4 cellular contexts compared by ENCODE assay signal in the genomic region with DNA sequence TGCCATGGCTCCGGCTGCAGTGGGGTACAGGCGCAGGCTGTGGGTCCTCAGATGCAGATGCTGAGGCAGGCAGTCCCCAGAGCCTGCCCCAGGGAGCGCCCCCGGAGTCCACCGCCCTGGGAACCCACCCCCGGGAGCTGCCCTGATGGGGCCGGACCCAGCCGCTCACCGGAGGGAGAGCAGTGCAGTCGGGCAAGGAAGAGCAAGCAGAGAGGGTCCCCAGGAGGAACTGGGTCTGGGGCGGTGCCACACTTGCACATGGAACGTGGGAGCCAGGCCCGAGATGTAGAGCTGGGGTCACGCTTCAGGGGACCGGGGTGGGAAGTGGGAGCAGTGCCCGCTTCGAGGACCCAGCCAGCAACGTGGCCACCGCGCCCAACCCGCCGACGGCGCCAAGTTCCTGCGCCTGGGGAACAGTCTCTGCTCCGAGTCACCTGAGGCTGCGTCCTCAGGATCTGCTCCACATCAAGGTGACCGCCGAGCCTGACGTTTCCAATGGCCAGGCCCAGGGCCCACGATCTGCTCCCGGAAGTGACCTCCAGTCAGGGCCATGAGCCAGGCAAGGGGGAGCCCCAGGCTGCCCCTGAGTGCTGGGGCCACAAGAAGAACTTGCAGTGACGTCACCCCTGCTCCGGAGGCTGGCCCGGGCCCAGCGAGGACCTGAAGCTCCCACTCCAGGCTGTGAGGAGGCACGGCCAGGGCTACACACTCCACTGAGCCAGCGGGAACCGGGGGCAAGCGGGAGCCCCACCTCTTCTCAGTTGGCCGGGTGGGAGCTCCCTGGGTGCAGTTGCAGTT.
A peak's percentile ranks its signal among the peaks of the same experiment; 100 is the strongest.
TF ChIP-seq lines count a peak whose summit lies in the region.

No MANE protein-coding gene starts in this region.

TF ChIP-seq in SK-N-SH, 30 proteins besides CTCF, POLR2A, EP300 and RAD21:
- TF ChIP-seq RXRA (IDR thresholded peaks at IDR 0.05; ENCODE audit: borderline replicate concordance, low read depth), result no peak
- no peak for TF ChIP-seq FOXM1 (IDR thresholded peaks at IDR 0.05; ENCODE audit: low read depth)
- no peak for TF ChIP-seq NRF1 (IDR thresholded peaks at IDR 0.05; ENCODE audit: low read depth, low read length)
- no peak for TF ChIP-seq TEAD4 (IDR thresholded peaks at IDR 0.05; ENCODE audit: borderline replicate concordance, insufficient read depth)
- no peak for TF ChIP-seq MEF2A (IDR thresholded peaks at IDR 0.05; ENCODE audit: borderline replicate concordance, low read depth)
- TF ChIP-seq JUND (IDR thresholded peaks at IDR 0.05), result no peak
- no peak for TF ChIP-seq SIN3A (IDR thresholded peaks at IDR 0.05; ENCODE audit: borderline replicate concordance, low read depth, low read length)
- TF ChIP-seq, protein P1, sequence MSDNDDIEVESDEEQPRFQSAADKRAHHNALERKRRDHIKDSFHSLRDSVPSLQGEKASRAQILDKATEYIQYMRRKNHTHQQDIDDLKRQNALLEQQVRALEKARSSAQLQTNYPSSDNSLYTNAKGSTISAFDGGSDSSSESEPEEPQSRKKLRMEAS (IDR thresholded peaks at IDR 0.05; ENCODE audit: low read depth), result no peak
- TF ChIP-seq GABPA (IDR thresholded peaks at IDR 0.05; ENCODE audit: low read depth), result no peak
- TF ChIP-seq YY1 (IDR thresholded peaks at IDR 0.05; ENCODE audit: low read depth), result no peak
- TF ChIP-seq ELF1 (IDR thresholded peaks at IDR 0.05), result no peak
- TF ChIP-seq, protein P2, sequence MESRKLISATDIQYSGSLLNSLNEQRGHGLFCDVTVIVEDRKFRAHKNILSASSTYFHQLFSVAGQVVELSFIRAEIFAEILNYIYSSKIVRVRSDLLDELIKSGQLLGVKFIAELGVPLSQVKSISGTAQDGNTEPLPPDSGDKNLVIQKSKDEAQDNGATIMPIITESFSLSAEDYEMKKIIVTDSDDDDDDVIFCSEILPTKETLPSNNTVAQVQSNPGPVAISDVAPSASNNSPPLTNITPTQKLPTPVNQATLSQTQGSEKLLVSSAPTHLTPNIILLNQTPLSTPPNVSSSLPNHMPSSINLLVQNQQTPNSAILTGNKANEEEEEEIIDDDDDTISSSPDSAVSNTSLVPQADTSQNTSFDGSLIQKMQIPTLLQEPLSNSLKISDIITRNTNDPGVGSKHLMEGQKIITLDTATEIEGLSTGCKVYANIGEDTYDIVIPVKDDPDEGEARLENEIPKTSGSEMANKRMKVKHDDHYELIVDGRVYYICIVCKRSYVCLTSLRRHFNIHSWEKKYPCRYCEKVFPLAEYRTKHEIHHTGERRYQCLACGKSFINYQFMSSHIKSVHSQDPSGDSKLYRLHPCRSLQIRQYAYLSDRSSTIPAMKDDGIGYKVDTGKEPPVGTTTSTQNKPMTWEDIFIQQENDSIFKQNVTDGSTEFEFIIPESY (IDR thresholded peaks at IDR 0.05; ENCODE audit: borderline replicate concordance, low read depth), result no peak
- no peak for TF ChIP-seq EZH2phosphoT487 (IDR thresholded peaks at IDR 0.05; ENCODE audit: borderline replicate concordance, low read depth)
- no peak for TF ChIP-seq FOXJ3 (CRISPR knock-in tag; IDR thresholded peaks at IDR 0.05)
- no peak for TF ChIP-seq TAF1 (IDR thresholded peaks at IDR 0.05; ENCODE audit: borderline replicate concordance, low read depth, low read length)
- TF ChIP-seq SMC3 (IDR thresholded peaks at IDR 0.05; ENCODE audit: low read depth, low read length), result no peak
- no peak for TF ChIP-seq CHD2 (IDR thresholded peaks at IDR 0.05; ENCODE audit: low read length, partially characterized antibody)
- no peak for TF ChIP-seq GATA2 (CRISPR knock-in tag; IDR thresholded peaks at IDR 0.05)

TF ChIP-seq in SK-N-SH treated with all-trans-retinoic acid at 6 μM for 48 hours, 23 proteins besides CTCF, POLR2A, EP300 and RAD21:
- TF ChIP-seq ZFP3 (CRISPR knock-in tag; IDR thresholded peaks at IDR 0.05) (no peak), PPARA (CRISPR knock-in tag; IDR thresholded peaks at IDR 0.05; ENCODE audit: borderline replicate concordance) (no peak), ZC3H10 (CRISPR knock-in tag; IDR thresholded peaks at IDR 0.05) (no peak), ESRRG (CRISPR knock-in tag; IDR thresholded peaks at IDR 0.05) (no peak), ZFP30 (CRISPR knock-in tag; IDR thresholded peaks at IDR 0.05) (no peak), BACH2 (CRISPR knock-in tag; IDR thresholded peaks at IDR 0.05; ENCODE audit: borderline replicate concordance) (no peak), TSHZ2 (CRISPR knock-in tag; IDR thresholded peaks at IDR 0.05) (no peak), TCF4 (CRISPR knock-in tag; IDR thresholded peaks at IDR 0.05; ENCODE audit: borderline replicate concordance) (no peak), RARB (CRISPR knock-in tag; IDR thresholded peaks at IDR 0.05) (no peak), ZNF8 (CRISPR knock-in tag; IDR thresholded peaks at IDR 0.05) (no peak)
- TF ChIP-seq, protein P3, sequence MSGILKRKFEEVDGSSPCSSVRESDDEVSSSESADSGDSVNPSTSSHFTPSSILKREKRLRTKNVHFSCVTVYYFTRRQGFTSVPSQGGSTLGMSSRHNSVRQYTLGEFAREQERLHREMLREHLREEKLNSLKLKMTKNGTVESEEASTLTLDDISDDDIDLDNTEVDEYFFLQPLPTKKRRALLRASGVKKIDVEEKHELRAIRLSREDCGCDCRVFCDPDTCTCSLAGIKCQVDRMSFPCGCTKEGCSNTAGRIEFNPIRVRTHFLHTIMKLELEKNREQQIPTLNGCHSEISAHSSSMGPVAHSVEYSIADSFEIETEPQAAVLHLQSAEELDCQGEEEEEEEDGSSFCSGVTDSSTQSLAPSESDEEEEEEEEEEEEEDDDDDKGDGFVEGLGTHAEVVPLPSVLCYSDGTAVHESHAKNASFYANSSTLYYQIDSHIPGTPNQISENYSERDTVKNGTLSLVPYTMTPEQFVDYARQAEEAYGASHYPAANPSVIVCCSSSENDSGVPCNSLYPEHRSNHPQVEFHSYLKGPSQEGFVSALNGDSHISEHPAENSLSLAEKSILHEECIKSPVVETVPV (CRISPR knock-in tag; IDR thresholded peaks at IDR 0.05), result no peak

TF ChIP-seq in endothelial cell of umbilical vein, 7 proteins besides CTCF, POLR2A, EP300 and RAD21:
- TF ChIP-seq, protein P1 (IDR thresholded peaks at IDR 0.05; ENCODE audit: insufficient read depth, insufficient read length), result no peak
- no peak for TF ChIP-seq EZH2 (IDR thresholded peaks at IDR 0.05; ENCODE audit: borderline replicate concordance, low read depth, low read length, severe bottlenecking)
- TF ChIP-seq GATA2 (IDR thresholded peaks at IDR 0.05; ENCODE audit: insufficient read depth, insufficient read length, low read depth, low read length), result no peak
- TF ChIP-seq MYC (IDR thresholded peaks at IDR 0.05; ENCODE audit: low read depth, low read length), result no peak
- no peak for TF ChIP-seq POLR2AphosphoS5 (IDR thresholded peaks at IDR 0.05; ENCODE audit: insufficient read depth, low read depth, low read length)
- TF ChIP-seq FOS (IDR thresholded peaks at IDR 0.05; ENCODE audit: borderline replicate concordance, insufficient read depth, low read length), result no peak
- no peak for TF ChIP-seq JUN (IDR thresholded peaks at IDR 0.05; ENCODE audit: borderline replicate concordance, insufficient read depth, insufficient read length, low read depth)

TF ChIP-seq in HepG2, 621 proteins besides CTCF, POLR2A, EP300 and RAD21 (continues in another document):
- TF ChIP-seq ZNF543 (CRISPR knock-in tag; IDR thresholded peaks at IDR 0.05), result no peak
- TF ChIP-seq ELF3 (CRISPR knock-in tag; IDR thresholded peaks at IDR 0.05), result no peak
- TF ChIP-seq BCL3 (CRISPR knock-in tag; IDR thresholded peaks at IDR 0.05), result no peak
- TF ChIP-seq HMGXB4 (CRISPR knock-in tag; IDR thresholded peaks at IDR 0.05; ENCODE audit: borderline replicate concordance in 1 of 2, low read depth in 1 of 2), result no peak
- 0 out of 2 replicates have a peak, but pooled peaks have one; percentile 27 for TF ChIP-seq POGZ (CRISPR knock-in tag; IDR thresholded peaks at IDR 0.05)
- no peak for TF ChIP-seq MAFG (CRISPR knock-in tag; IDR thresholded peaks at IDR 0.05)
- no peak for TF ChIP-seq BRCA1 (CRISPR knock-in tag; IDR thresholded peaks at IDR 0.05)
- TF ChIP-seq ATF7 (IDR thresholded peaks at IDR 0.05), result peak; percentile 79
- TF ChIP-seq ATF7 (CRISPR knock-in tag; IDR thresholded peaks at IDR 0.05), result no peak
- no peak for TF ChIP-seq SRY (CRISPR knock-in tag; IDR thresholded peaks at IDR 0.05)
- peak; percentile 88 for TF ChIP-seq CREB1 (IDR thresholded peaks at IDR 0.05)
- TF ChIP-seq CREB1 (CRISPR knock-in tag; IDR thresholded peaks at IDR 0.05), result no peak
- TF ChIP-seq ZBTB40 (IDR thresholded peaks at IDR 0.05), result no peak
- no peak for TF ChIP-seq ZBTB40 (CRISPR knock-in tag; IDR thresholded peaks at IDR 0.05)
